In the genomic region with DNA sequence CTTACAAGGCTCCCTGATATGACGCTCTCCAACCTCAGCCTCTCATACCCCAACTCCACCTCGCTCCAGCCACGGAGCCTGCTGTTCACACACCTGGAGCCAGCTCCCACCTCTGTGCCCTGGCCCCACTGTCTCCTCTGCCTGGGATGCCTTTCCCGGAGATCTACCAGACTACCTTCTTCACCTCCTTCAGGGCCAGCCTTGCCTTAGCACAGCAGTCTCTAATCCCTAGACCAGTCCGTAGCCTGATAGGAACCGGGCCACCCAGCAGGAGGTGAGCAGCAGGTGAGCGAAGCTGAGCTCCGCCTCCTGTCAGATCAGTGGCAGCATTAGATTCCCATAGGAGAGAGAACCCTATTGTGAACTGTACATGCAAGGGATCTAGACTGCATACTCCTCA, we compare ENCODE assay signal across 38 cellular contexts. TPM values are rescaled to one million over a fixed set of nuclear protein-coding genes. Genes with fewer than 3 reads are reported as not detected.
"Had no signal": no experiment of that assay in that cellular context is flagged by ENCODE, and none has a peak within 500 bp of the region (broad histone marks: within the 10 kb centered on the region; RNA-seq: fewer than 3 reads in every experiment).

No MANE protein-coding gene starts in this region.

- H3K4me3 Mint-ChIP-seq: activated B cell treated with CpG ODN at 0.5 μM for 24 hours; activated CD4-positive, alpha-beta memory T cell treated with anti-CD3 and anti-CD28 coated beads for 36 hours; activated CD4-positive, alpha-beta T cell treated with anti-CD3 and anti-CD28 coated beads, Interleukin-2, amount 10 ng/mL, durations not matched to agents 24 days and 14 days; activated CD8-positive, alpha-beta T cell treated with anti-CD3 and anti-CD28 coated beads for 36 hours; activated naive CD4-positive, alpha-beta T cell treated with anti-CD3 and anti-CD28 coated beads for 36 hours; activated naive CD8-positive, alpha-beta T cell treated with anti-CD3 and anti-CD28 coated beads for 36 hours; activated T-cell treated with anti-CD3 and anti-CD28 coated beads, Interleukin-2, amount 50 U/mL, for 4 hours; activated T-cell treated with anti-CD3 and anti-CD28 coated beads, Interleukin-2, amount 50 U/mL, for 72 hours; activated T-helper 1 cell treated with anti-CD3 and anti-CD28 coated beads, Interleukin-12 subunit alpha, Interleukin-12 subunit beta, Interleukin-2, Interleukin-4 antibody, amounts not matched to agents 30 ng/mL and 10 ng/mL and 1 ng/mL, durations not matched to agents 14 hours and 24 hours and 36 hours; activated T-helper 17 cell treated with anti-CD3 and anti-CD28 coated beads, Interleukin-2, amount 50 U/mL, for 72 hours; T-helper 1 cell treated with Interleukin-12 subunit alpha and Interleukin-12 subunit beta and Interleukin-4 antibody, amounts not matched to agents 30 μg/mL and 1 μg/mL, for 36 hours; T-helper 2 cell treated with Interferon-gamma antibody and Interleukin-4, amounts not matched to agents 5 μg/mL and 100 μg/mL, for 36 hours had no signal

- H3K4me1 Mint-ChIP-seq: activated naive CD8-positive, alpha-beta T cell treated with anti-CD3 and anti-CD28 coated beads for 36 hours; activated T-helper 17 cell treated with anti-CD3 and anti-CD28 coated beads, Interleukin-2, amount 50 U/mL, for 72 hours had no signal

- H3K4me3 ChIP-seq: adrenal gland, body of pancreas, breast epithelium had no signal

- H3K36me3 ChIP-seq: adrenal gland, brain microvascular endothelial cell, breast epithelium had no signal

- H3K27ac Mint-ChIP-seq: activated B cell treated with CpG ODN at 0.5 μM for 24 hours; activated CD4-positive, alpha-beta memory T cell treated with anti-CD3 and anti-CD28 coated beads for 36 hours; activated CD4-positive, alpha-beta T cell treated with anti-CD3 and anti-CD28 coated beads, Interleukin-2, amount 10 ng/mL, durations not matched to agents 24 days and 14 days; activated CD8-positive, alpha-beta T cell treated with anti-CD3 and anti-CD28 coated beads for 36 hours; activated naive CD4-positive, alpha-beta T cell treated with anti-CD3 and anti-CD28 coated beads for 36 hours; activated naive CD8-positive, alpha-beta T cell treated with anti-CD3 and anti-CD28 coated beads for 36 hours; activated T-cell treated with anti-CD3 and anti-CD28 coated beads, Interleukin-2, amount 50 U/mL, for 72 hours; activated T-helper 1 cell treated with anti-CD3 and anti-CD28 coated beads, Interleukin-12 subunit alpha, Interleukin-12 subunit beta, Interleukin-2, Interleukin-4 antibody, amounts not matched to agents 30 ng/mL and 10 ng/mL and 1 ng/mL, durations not matched to agents 14 hours and 24 hours and 36 hours; activated T-helper 17 cell treated with anti-CD3 and anti-CD28 coated beads, Interleukin-2, amount 50 U/mL, for 72 hours; T-helper 1 cell treated with Interleukin-12 subunit alpha and Interleukin-12 subunit beta and Interleukin-4 antibody, amounts not matched to agents 30 μg/mL and 1 μg/mL, for 36 hours; T-helper 2 cell treated with Interferon-gamma antibody and Interleukin-4, amounts not matched to agents 5 μg/mL and 100 μg/mL, for 36 hours had no signal

- H3K36me3 Mint-ChIP-seq: activated CD4-positive, alpha-beta memory T cell treated with anti-CD3 and anti-CD28 coated beads for 36 hours; activated naive CD4-positive, alpha-beta T cell treated with anti-CD3 and anti-CD28 coated beads, Interleukin-2, amount 50 U/mL, for 72 hours; activated naive CD8-positive, alpha-beta T cell treated with anti-CD3 and anti-CD28 coated beads for 36 hours had no signal

- H3K27me3 ChIP-seq: adrenal gland, body of pancreas, brain microvascular endothelial cell, breast epithelium had no signal

- H3K9me3 ChIP-seq: adrenal gland, body of pancreas, breast epithelium had no signal

- ATAC-seq: activated CD8-positive, alpha-beta T cell treated with anti-CD3 and anti-CD28 coated beads for 36 hours; activated naive CD4-positive, alpha-beta T cell treated with anti-CD3 and anti-CD28 coated beads, Interleukin-2, amount 50 U/mL, for 72 hours; activated T-cell treated with anti-CD3 and anti-CD28 coated beads, Interleukin-2, amount 50 U/mL, for 4 hours; activated T-cell treated with anti-CD3 and anti-CD28 coated beads, Interleukin-2, amount 50 U/mL, for 72 hours; activated T-helper 17 cell treated with anti-CD3 and anti-CD28 coated beads, Interleukin-2, amount 50 U/mL, for 72 hours; body of pancreas had no signal

- DNase-seq: activated B cell treated with CpG ODN at 0.5 μM for 24 hours; activated CD4-positive, alpha-beta memory T cell treated with anti-CD3 and anti-CD28 coated beads for 36 hours; activated CD4-positive, alpha-beta T cell treated with anti-CD3 and anti-CD28 coated beads for 4 hours; activated CD4-positive, alpha-beta T cell treated with anti-CD3 and anti-CD28 coated beads, Interleukin-2, amount 10 ng/mL, durations not matched to agents 24 days and 14 days; activated CD4-positive, alpha-beta T cell treated with anti-CD3 and anti-CD28 coated beads, Interleukin-2, amount 50 U/mL, for 1 hour; activated CD4-positive, alpha-beta T cell treated with anti-CD3 and anti-CD28 coated beads, Interleukin-2, amount 50 U/mL, for 4 hours; activated CD4-positive, CD25-positive, alpha-beta regulatory T cell treated with anti-CD3 and anti-CD28 coated beads, Interleukin-2, amount 50 U/mL, for 72 hours; activated CD8-positive, alpha-beta memory T cell treated with anti-CD3 and anti-CD28 coated beads, Interleukin-2, amount 50 U/mL, for 4 hours; activated CD8-positive, alpha-beta T cell treated with anti-CD3 and anti-CD28 coated beads for 36 hours; activated gamma-delta T cell treated with Interleukin-2 at 50 U/mL for 16 hours; activated naive CD4-positive, alpha-beta T cell; activated naive CD4-positive, alpha-beta T cell treated with anti-CD3 and anti-CD28 coated beads for 36 hours; activated naive CD4-positive, alpha-beta T cell treated with anti-CD3 and anti-CD28 coated beads, Interleukin-2, amount 50 U/mL, for 16 hours; activated naive CD8-positive, alpha-beta T cell treated with anti-CD3 and anti-CD28 coated beads for 36 hours; activated T-cell treated with anti-CD3 and anti-CD28 coated beads for 4 hours; activated T-cell treated with anti-CD3 and anti-CD28 coated beads, Interleukin-2, amount 50 U/mL, for 1 hour; activated T-cell treated with anti-CD3 and anti-CD28 coated beads, Interleukin-2, amount 50 U/mL, for 4 hours; activated T-cell treated with anti-CD3 and anti-CD28 coated beads, Interleukin-2, amount 50 U/mL, for 72 hours; adrenal gland; amniotic stem cell; aorta; brain microvascular endothelial cell; central memory CD4-positive, alpha-beta T cell; T-helper 1 cell; T-helper 2 cell; T-helper 9 cell had no signal

- H3K9me3 Mint-ChIP-seq: activated B cell treated with CpG ODN at 0.5 μM for 24 hours; activated CD4-positive, alpha-beta memory T cell treated with anti-CD3 and anti-CD28 coated beads for 36 hours; activated CD4-positive, alpha-beta T cell treated with anti-CD3 and anti-CD28 coated beads, Interleukin-2, amount 10 ng/mL, durations not matched to agents 24 days and 14 days; activated CD8-positive, alpha-beta T cell treated with anti-CD3 and anti-CD28 coated beads for 36 hours; activated naive CD4-positive, alpha-beta T cell treated with anti-CD3 and anti-CD28 coated beads for 36 hours; activated naive CD4-positive, alpha-beta T cell treated with anti-CD3 and anti-CD28 coated beads, Interleukin-2, amount 50 U/mL, for 72 hours; activated naive CD8-positive, alpha-beta T cell treated with anti-CD3 and anti-CD28 coated beads for 36 hours; activated T-cell treated with anti-CD3 and anti-CD28 coated beads, Interleukin-2, amount 50 U/mL, for 4 hours; activated T-helper 1 cell treated with anti-CD3 and anti-CD28 coated beads, Interleukin-12 subunit alpha, Interleukin-12 subunit beta, Interleukin-2, Interleukin-4 antibody, amounts not matched to agents 30 ng/mL and 10 ng/mL and 1 ng/mL, durations not matched to agents 14 hours and 24 hours and 36 hours; activated T-helper 17 cell treated with anti-CD3 and anti-CD28 coated beads, Interleukin-2, amount 50 U/mL, for 72 hours; T-helper 1 cell treated with Interleukin-12 subunit alpha and Interleukin-12 subunit beta and Interleukin-4 antibody, amounts not matched to agents 30 μg/mL and 1 μg/mL, for 36 hours; T-helper 2 cell treated with Interferon-gamma antibody and Interleukin-4, amounts not matched to agents 5 μg/mL and 100 μg/mL, for 36 hours had no signal

- H3K4me1 ChIP-seq: adrenal gland, breast epithelium had no signal

- H3K27ac ChIP-seq: adrenal gland, body of pancreas, brain microvascular endothelial cell, breast epithelium, VCaP had no signal

- H3K27me3 Mint-ChIP-seq: activated CD4-positive, alpha-beta memory T cell treated with anti-CD3 and anti-CD28 coated beads for 36 hours had no signal

RNA-seq across cellular contexts. Expression of gene KPNA7, which starts 40.8 kb away (rescaled TPM):
- total RNA-seq: activated B cell treated with CpG ODN at 0.5 μM for 24 hours; activated CD4-positive, alpha-beta memory T cell treated with anti-CD3 and anti-CD28 coated beads for 36 hours; activated CD4-positive, alpha-beta T cell treated with anti-CD3 and anti-CD28 coated beads, Interleukin-2, amount 10 ng/mL, durations not matched to agents 24 days and 14 days; activated CD8-positive, alpha-beta memory T cell treated with anti-CD3 and anti-CD28 coated beads for 36 hours; activated naive CD8-positive, alpha-beta T cell treated with anti-CD3 and anti-CD28 coated beads for 36 hours; activated T-cell treated with anti-CD3 and anti-CD28 coated beads, Interleukin-2, amount 50 U/mL, for 4 hours; activated T-helper 1 cell treated with anti-CD3 and anti-CD28 coated beads, Interleukin-12 subunit alpha, Interleukin-12 subunit beta, Interleukin-2, Interleukin-4 antibody, amounts not matched to agents 30 ng/mL and 10 ng/mL and 1 ng/mL, durations not matched to agents 14 hours and 24 hours and 36 hours; activated T-helper 17 cell treated with anti-CD3 and anti-CD28 coated beads, Interleukin-2, amount 50 U/mL, for 72 hours; adrenal gland; aorta; astrocyte; cardiac septum; cerebellum had no signal
- polyA plus RNA-seq: aorta had no signal
